ENCODE assay signal across 15 cellular contexts in genomic region chr22:46788426-46789168, GRCh38. TPM values are rescaled to one million over a fixed set of nuclear protein-coding genes. Genes with fewer than 3 reads are reported as not detected.
DNase-seq lines count a peak whose midpoint lies in the region; ATAC-seq and FAIRE-seq lines count a peak whose summit lies in the region.
"Had no signal": no experiment of that assay in that cellular context is flagged by ENCODE, and none has a peak within 500 bp of the region (broad histone marks: within the 10 kb centered on the region; RNA-seq: fewer than 3 reads in every experiment).

No MANE protein-coding gene starts in this region.

- peaks cover 13% of the 10 kb centered on the region for H3K36me3 Mint-ChIP-seq in CD4-positive, CD25-positive, alpha-beta regulatory T cell
- no peaks in the 10 kb centered on the region for H3K36me3 Mint-ChIP-seq in T-helper 17 cell (ENCODE audit: low read depth)

- peak overlapping the region; percentile 19 for H3K4me3 ChIP-seq in CD4-positive, CD25-positive, alpha-beta regulatory T cell (ENCODE audit: low read depth, low read length)
- H3K4me3 ChIP-seq: thoracic aorta had no signal

- peak in 1 of 3 donors; percentile 60 for DNase-seq in CD4-positive, CD25-positive, alpha-beta regulatory T cell
- DNase-seq in GM18507 (ENCODE audit: extremely low spot score, insufficient read length, low read depth) (no peak), T-helper 17 cell (peak in 1 of 3 donors; percentile 29), left colon (no peak), NCI-H2107 treated with DMSO at 0.1 percent for 48 hours (lab: John Stamatoyannopoulos, UW; ENCODE audit: unreplicated experiment) (no peak), NCI-H524 treated with DMSO at 0.1 percent for 48 hours (lab: John Stamatoyannopoulos, UW) (no peak), NCI-H2227 treated with DMSO at 0.1 percent for 48 hours (lab: John Stamatoyannopoulos, UW) (no peak)
- DNase-seq: Calu3; kidney glomerular epithelial cell; NCI-H146; nucleus accumbens; stimulated activated CD4-positive, alpha-beta T cell treated with anti-CD3 and anti-CD28 coated beads, Interleukin-1b, Interleukin-23, amount 100 ng/mL, for 48 hours; T-helper 9 cell had no signal

- no peak for ATAC-seq in CD4-positive, CD25-positive, alpha-beta regulatory T cell (ENCODE audit: low read depth in 2 of 2)
- ATAC-seq in T-helper 17 cell: no peak
- peak; percentile 26 for ATAC-seq in left colon
- no peak for ATAC-seq in HG03095 (IDR thresholded peaks at IDR 0.05; ENCODE audit: unreplicated experiment)

- H3K27ac Mint-ChIP-seq in CD4-positive, CD25-positive, alpha-beta regulatory T cell: peak overlapping the region; percentile 89 to 91 (median 91)
- H3K27ac Mint-ChIP-seq in T-helper 17 cell: peak overlapping the region; percentile 98

- no peaks in the 10 kb centered on the region for H3K27me3 ChIP-seq in CD4-positive, CD25-positive, alpha-beta regulatory T cell (ENCODE audit: control insufficient read depth, insufficient read depth, low read length)

- H3K4me1 Mint-ChIP-seq in CD4-positive, CD25-positive, alpha-beta regulatory T cell: peaks cover 28 to 78% (median 43%) of the 10 kb centered on the region in 4 donors
- H3K4me1 Mint-ChIP-seq in T-helper 17 cell: peaks cover 35% of the 10 kb centered on the region

- H3K27me3 Mint-ChIP-seq in CD4-positive, CD25-positive, alpha-beta regulatory T cell: peaks cover 4% of the 10 kb centered on the region
- no peaks in the 10 kb centered on the region for H3K27me3 Mint-ChIP-seq in T-helper 17 cell

- peak; percentile 84 for FAIRE-seq in GM18507 (lab: Jason Lieb, UNC)

- H3K27ac ChIP-seq in CD4-positive, CD25-positive, alpha-beta regulatory T cell (ENCODE audit: insufficient read depth, low read length, poor library complexity, severe bottlenecking): peak overlapping the region; percentile 62
- H3K27ac ChIP-seq: thoracic aorta had no signal

- peaks cover 0 to 1% (median 0%) of the 10 kb centered on the region in 7 donors for H3K9me3 Mint-ChIP-seq in CD4-positive, CD25-positive, alpha-beta regulatory T cell

- H3K36me3 ChIP-seq in CD4-positive, CD25-positive, alpha-beta regulatory T cell (ENCODE audit: control insufficient read depth, insufficient read depth, low read length): peaks cover under 1% of the 10 kb centered on the region

- peak overlapping the region; percentile 24 to 64 (median 51) for H3K4me3 Mint-ChIP-seq in CD4-positive, CD25-positive, alpha-beta regulatory T cell
- peak overlapping the region; percentile 66 for H3K4me3 Mint-ChIP-seq in T-helper 17 cell

- intact Hi-C loops in left colon (cut with DNase I, micrococcal nuclease): no loop called here

- H3K4me1 ChIP-seq in CD4-positive, CD25-positive, alpha-beta regulatory T cell (ENCODE audit: control insufficient read depth, insufficient read depth, low read length, poor library complexity, severe bottlenecking): peaks cover 38% of the 10 kb centered on the region

- H3K9me3 ChIP-seq in CD4-positive, CD25-positive, alpha-beta regulatory T cell (ENCODE audit: control insufficient read depth in 2 of 2, low read length in 2 of 2): no peaks in the 10 kb centered on the region
- no peaks in the 10 kb centered on the region for H3K9me3 ChIP-seq in T-helper 17 cell (ENCODE audit: control insufficient read depth, low read length, poor library complexity, severe bottlenecking)
- H3K9me3 ChIP-seq: thoracic aorta had no signal

RNA-seq across cellular contexts. Expression of gene TBC1D22A, which starts 26.1 kb away (rescaled TPM):
- 42.5 TPM for total RNA-seq in CD4-positive, CD25-positive, alpha-beta regulatory T cell
- polyA plus RNA-seq in CD4-positive, CD25-positive, alpha-beta regulatory T cell: 10 to 100 TPM; 19.8 to 34.0 (median 23.0) TPM
- 10 to 100 TPM; 42.1 to 43.8 TPM for total RNA-seq in T-helper 17 cell
- 10 to 100 TPM; 40.7 to 45.2 TPM for total RNA-seq in left colon

RNA-seq across cellular contexts. Expression of gene CERK, which starts 50.5 kb away (rescaled TPM):
- 105 TPM for total RNA-seq in CD4-positive, CD25-positive, alpha-beta regulatory T cell
- 10 to 100 TPM; 75.5 to 94.3 (median 81.5) TPM for polyA plus RNA-seq in CD4-positive, CD25-positive, alpha-beta regulatory T cell
- total RNA-seq in T-helper 17 cell: 100 to 1,000 TPM; 164 to 174 TPM
- total RNA-seq in left colon: 10 to 100 TPM; 35.4 to 39.9 TPM
